ENCODE assay signal across 11 cellular contexts in the genomic region with DNA sequence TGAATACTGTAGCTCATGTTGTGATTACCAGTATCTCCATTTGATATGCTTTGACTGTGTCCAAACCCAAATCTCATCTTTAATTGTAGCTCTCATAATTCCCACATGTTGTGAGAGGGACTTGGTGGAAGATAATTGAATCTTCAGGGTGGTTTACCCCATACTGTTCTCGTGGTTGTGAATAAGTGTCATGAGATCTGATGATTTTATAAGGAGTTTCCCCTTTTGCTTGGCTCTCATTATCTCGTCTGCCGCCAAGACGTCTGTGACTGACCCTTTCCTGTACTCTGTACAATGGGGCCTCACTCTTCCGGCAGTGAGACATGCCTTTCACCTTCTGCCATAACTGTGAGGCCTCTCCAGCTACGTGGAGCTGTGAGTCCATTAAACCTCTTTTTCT. TPM values are rescaled to one million over a fixed set of nuclear protein-coding genes. Genes with fewer than 3 reads are reported as not detected.
A peak's percentile ranks its signal among the peaks of the same experiment; 100 is the strongest.
DNase-seq lines count a peak whose midpoint lies in the region; ATAC-seq and TF ChIP-seq lines count a peak whose summit lies in the region.
"Had no signal": no experiment of that assay in that cellular context is flagged by ENCODE, and none has a peak within 500 bp of the region (broad histone marks: within the 10 kb centered on the region; RNA-seq: fewer than 3 reads in every experiment).

No MANE protein-coding gene starts in this region.

- peaks cover 2% of the 10 kb centered on the region for H3K9me3 ChIP-seq in right cardiac atrium (ENCODE audit: control insufficient read depth, low read length)
- no peaks in the 10 kb centered on the region for H3K9me3 ChIP-seq in right atrium auricular region

- DNase-seq in right cardiac atrium (no peak), right atrium auricular region (ENCODE audit: low spot score) (no peak), SKM-1 treated with dmso at 0.1 percent for 144 hours (lab: John Stamatoyannopoulos, UW; ENCODE audit: unreplicated experiment) (peak; percentile 51), iris pigment epithelial cell (ENCODE audit: low read depth) (peak; percentile 82), GM19240 (ENCODE audit: insufficient read length, low spot score) (no peak)
- no peak for DNase-seq in activated CD4-positive, CD25-positive, alpha-beta regulatory T cell treated with anti-CD3 and anti-CD28 coated beads, Interleukin-2, amount 50 U/mL, for 72 hours
- DNase-seq: activated CD4-positive, alpha-beta memory T cell treated with anti-CD3 and anti-CD28 coated beads for 36 hours; hypothalamus had no signal

- intact Hi-C loops in right cardiac atrium (cut with DNase I), result loop anchor here in 1 of 4 donors (10.0 kb wide), 1 partner anchor 62 kb away; no protein-coding TSS in a partner anchor

- H3K27ac ChIP-seq in right cardiac atrium (ENCODE audit: low read length) (peak overlapping the region; percentile 66), right atrium auricular region (peak overlapping the region in 1 of 2 donors; percentile 25)
- H3K27ac ChIP-seq: KMS-11 had no signal

- TF ChIP-seq CTCF in right atrium auricular region (IDR thresholded peaks at IDR 0.05), result no peak

- H3K4me1 ChIP-seq in right cardiac atrium (ENCODE audit: control insufficient read depth, insufficient read depth, low read length) (peaks cover 15% of the 10 kb centered on the region), right atrium auricular region (peaks cover 0 to 45% of the 10 kb centered on the region in 2 donors)

- ATAC-seq in right cardiac atrium, result peak in 1 of 2 donors; percentile 57
- no peak for ATAC-seq in GM21786 (IDR thresholded peaks at IDR 0.05; ENCODE audit: unreplicated experiment)
- no peak for ATAC-seq in HG03280 (IDR thresholded peaks at IDR 0.05; ENCODE audit: unreplicated experiment)

- no peaks in the 10 kb centered on the region for H3K27me3 ChIP-seq in right cardiac atrium (ENCODE audit: control insufficient read depth, insufficient read depth)
- H3K27me3 ChIP-seq in right atrium auricular region, result no peaks in the 10 kb centered on the region

- WGBS in right cardiac atrium, result 58% methylated on average over 6 of the region's 6 CpGs

- H3K4me3 ChIP-seq in right cardiac atrium (ENCODE audit: low read length) (no peak overlapping the region), right atrium auricular region (no peak overlapping the region)

- no peaks in the 10 kb centered on the region for H3K36me3 ChIP-seq in right atrium auricular region

RNA-seq across cellular contexts. Expression of a gene that starts 59.3 kb away (rescaled TPM):
- total RNA-seq in right cardiac atrium (10 to 100 TPM; 46.6 to 66.0 (median 55.5) TPM), right atrium auricular region (10 to 100 TPM; 51.6 to 67.0 TPM)
- polyA plus RNA-seq in right cardiac atrium, result 31.3 TPM

Comparison
In these comparisons a context has a peak if more than half of its experiments do, and no peak if none do; other contexts are left out.
1. DNase-seq: peak in SKM-1 treated with dmso at 0.1 percent for 144 hours (single experiment) and iris pigment epithelial cell (single experiment); none in right cardiac atrium (0 of 3), right atrium auricular region (single experiment), activated CD4-positive, CD25-positive, alpha-beta regulatory T cell treated with anti-CD3 and anti-CD28 coated beads, Interleukin-2, amount 50 U/mL, for 72 hours (single experiment) and GM19240 (single experiment).